1 cellular context compared by ENCODE assay signal in the genomic region with DNA sequence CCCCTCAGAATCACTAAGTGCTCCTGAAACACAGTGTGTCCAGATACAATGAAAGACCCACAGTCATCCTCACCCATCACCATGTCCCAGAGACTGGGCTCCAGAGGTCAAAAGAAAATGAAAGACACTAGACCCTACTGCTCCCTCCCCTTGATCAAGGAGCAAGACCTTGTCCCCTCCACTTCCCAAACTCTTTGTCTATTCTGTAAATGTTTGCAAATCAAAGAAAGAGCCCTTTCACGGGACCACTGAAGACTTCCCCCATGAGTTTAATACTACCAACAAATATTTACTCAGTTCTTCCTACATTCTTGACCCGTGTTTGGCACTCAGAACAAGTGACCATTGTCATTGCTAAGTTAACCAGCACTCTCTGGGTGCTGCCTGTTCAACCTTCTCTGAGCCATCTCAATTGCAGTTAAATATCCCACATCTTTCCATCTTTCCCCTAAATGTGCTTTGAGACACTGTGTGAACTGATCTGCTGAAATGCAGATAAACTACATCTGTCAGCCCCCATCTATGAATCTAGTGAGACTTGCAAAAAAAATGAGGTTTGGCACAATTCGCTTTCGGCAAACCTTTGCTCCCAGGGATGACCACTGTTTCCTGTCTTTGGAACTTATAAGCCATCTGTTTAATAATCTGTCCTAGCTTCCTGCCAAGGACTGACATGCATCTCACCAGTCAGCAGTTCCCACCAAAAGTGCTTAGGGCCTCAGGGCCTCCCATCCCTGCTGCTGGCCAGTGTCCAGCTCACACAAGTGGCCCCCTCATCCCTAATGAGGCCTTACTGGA.
TF ChIP-seq lines count a peak whose summit lies in the region.

No MANE protein-coding gene starts in this region.

TF ChIP-seq in HepG2, 621 proteins besides CTCF, POLR2A, EP300 and RAD21 (continued from another document and continues in another):
- TF ChIP-seq ZBTB10 (CRISPR knock-in tag; IDR thresholded peaks at IDR 0.05; ENCODE audit: borderline replicate concordance): peak; percentile 57; the same call in 1 of the 2 replicates
- no peak for TF ChIP-seq GPBP1L1 (CRISPR knock-in tag; IDR thresholded peaks at IDR 0.05)
- peak; percentile 29 for TF ChIP-seq CBX1 (IDR thresholded peaks at IDR 0.05; ENCODE audit: low read depth)
- 0 out of 2 replicates have a peak, but pooled peaks have one; percentile 22 for TF ChIP-seq ZNF337 (CRISPR knock-in tag; IDR thresholded peaks at IDR 0.05; ENCODE audit: borderline replicate concordance, low read depth)
- no peak for TF ChIP-seq SP2 (CRISPR knock-in tag; IDR thresholded peaks at IDR 0.05)
- TF ChIP-seq ZNF687 (CRISPR knock-in tag; IDR thresholded peaks at IDR 0.05): peak; percentile 82
- TF ChIP-seq ETS1 (CRISPR knock-in tag; IDR thresholded peaks at IDR 0.05): no peak
- 0 out of 2 replicates have a peak, but pooled peaks have one; percentile 12 for TF ChIP-seq ZKSCAN1 (IDR thresholded peaks at IDR 0.05; ENCODE audit: low read length)
- no peak; the same call in 1 of the 2 replicates for TF ChIP-seq NAIF1 (CRISPR knock-in tag; IDR thresholded peaks at IDR 0.05; ENCODE audit: borderline replicate concordance)
- TF ChIP-seq MED8 (CRISPR knock-in tag; IDR thresholded peaks at IDR 0.05; ENCODE audit: insufficient replicate concordance): peak; percentile 21
- no peak; the same call in 1 of the 2 replicates for TF ChIP-seq ARID4A (CRISPR knock-in tag; IDR thresholded peaks at IDR 0.05; ENCODE audit: borderline replicate concordance)
- no peak for TF ChIP-seq U2AF2 (IDR thresholded peaks at IDR 0.05; ENCODE audit: low read depth, low read length)
- TF ChIP-seq MLXIP (CRISPR knock-in tag; IDR thresholded peaks at IDR 0.05; ENCODE audit: borderline replicate concordance): no peak
- TF ChIP-seq, protein P1, sequence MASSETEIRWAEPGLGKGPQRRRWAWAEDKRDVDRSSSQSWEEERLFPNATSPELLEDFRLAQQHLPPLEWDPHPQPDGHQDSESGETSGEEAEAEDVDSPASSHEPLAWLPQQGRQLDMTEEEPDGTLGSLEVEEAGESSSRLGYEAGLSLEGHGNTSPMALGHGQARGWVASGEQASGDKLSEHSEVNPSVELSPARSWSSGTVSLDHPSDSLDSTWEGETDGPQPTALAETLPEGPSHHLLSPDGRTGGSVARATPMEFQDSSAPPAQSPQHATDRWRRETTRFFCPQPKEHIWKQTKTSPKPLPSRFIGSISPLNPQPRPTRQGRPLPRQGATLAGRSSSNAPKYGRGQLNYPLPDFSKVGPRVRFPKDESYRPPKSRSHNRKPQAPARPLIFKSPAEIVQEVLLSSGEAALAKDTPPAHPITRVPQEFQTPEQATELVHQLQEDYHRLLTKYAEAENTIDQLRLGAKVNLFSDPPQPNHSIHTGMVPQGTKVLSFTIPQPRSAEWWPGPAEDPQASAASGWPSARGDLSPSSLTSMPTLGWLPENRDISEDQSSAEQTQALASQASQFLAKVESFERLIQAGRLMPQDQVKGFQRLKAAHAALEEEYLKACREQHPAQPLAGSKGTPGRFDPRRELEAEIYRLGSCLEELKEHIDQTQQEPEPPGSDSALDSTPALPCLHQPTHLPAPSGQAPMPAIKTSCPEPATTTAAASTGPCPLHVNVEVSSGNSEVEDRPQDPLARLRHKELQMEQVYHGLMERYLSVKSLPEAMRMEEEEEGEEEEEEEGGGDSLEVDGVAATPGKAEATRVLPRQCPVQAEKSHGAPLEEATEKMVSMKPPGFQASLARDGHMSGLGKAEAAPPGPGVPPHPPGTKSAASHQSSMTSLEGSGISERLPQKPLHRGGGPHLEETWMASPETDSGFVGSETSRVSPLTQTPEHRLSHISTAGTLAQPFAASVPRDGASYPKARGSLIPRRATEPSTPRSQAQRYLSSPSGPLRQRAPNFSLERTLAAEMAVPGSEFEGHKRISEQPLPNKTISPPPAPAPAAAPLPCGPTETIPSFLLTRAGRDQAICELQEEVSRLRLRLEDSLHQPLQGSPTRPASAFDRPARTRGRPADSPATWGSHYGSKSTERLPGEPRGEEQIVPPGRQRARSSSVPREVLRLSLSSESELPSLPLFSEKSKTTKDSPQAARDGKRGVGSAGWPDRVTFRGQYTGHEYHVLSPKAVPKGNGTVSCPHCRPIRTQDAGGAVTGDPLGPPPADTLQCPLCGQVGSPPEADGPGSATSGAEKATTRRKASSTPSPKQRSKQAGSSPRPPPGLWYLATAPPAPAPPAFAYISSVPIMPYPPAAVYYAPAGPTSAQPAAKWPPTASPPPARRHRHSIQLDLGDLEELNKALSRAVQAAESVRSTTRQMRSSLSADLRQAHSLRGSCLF (CRISPR knock-in tag; IDR thresholded peaks at IDR 0.05; ENCODE audit: borderline replicate concordance): no peak
- TF ChIP-seq, protein P2, sequence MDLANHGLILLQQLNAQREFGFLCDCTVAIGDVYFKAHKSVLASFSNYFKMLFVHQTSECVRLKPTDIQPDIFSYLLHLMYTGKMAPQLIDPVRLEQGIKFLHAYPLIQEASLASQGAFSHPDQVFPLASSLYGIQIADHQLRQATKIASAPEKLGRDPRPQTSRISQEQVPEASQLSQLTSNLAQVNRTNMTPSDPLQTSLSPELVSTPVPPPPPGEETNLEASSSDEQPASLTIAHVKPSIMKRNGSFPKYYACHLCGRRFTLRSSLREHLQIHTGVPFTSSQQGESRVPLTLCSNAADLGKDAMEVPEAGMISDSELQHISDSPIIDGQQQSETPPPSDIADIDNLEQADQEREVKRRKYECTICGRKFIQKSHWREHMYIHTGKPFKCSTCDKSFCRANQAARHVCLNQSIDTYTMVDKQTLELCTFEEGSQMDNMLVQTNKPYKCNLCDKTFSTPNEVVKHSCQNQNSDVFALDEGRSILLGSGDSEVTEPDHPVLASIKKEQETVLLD (CRISPR knock-in tag; IDR thresholded peaks at IDR 0.05; ENCODE audit: low read depth): no peak
- TF ChIP-seq BHLHE40 (IDR thresholded peaks at IDR 0.05; ENCODE audit: low read length): 0 out of 2 replicates have a peak, but pooled peaks have one; percentile 6
- no peak for TF ChIP-seq PHF20 (CRISPR knock-in tag; IDR thresholded peaks at IDR 0.05)
